ENCODE assay signal across 25 cellular contexts in genomic region chr5:161562446-161562845, GRCh38.
"Had no signal": no experiment of that assay in that cellular context is flagged by ENCODE, and none has a peak within 500 bp of the region (broad histone marks: within the 10 kb centered on the region; RNA-seq: fewer than 3 reads in every experiment).

No MANE protein-coding gene starts in this region.

- DNase-seq: activated B cell treated with CpG ODN at 0.5 μM for 24 hours; activated CD4-positive, alpha-beta memory T cell treated with anti-CD3 and anti-CD28 coated beads for 36 hours; activated CD4-positive, alpha-beta T cell treated with anti-CD3 and anti-CD28 coated beads for 4 hours; activated CD4-positive, alpha-beta T cell treated with anti-CD3 and anti-CD28 coated beads, Interleukin-2, amount 10 ng/mL, durations not matched to agents 24 days and 14 days; activated CD4-positive, alpha-beta T cell treated with anti-CD3 and anti-CD28 coated beads, Interleukin-2, amount 50 U/mL, for 1 hour; activated CD4-positive, alpha-beta T cell treated with anti-CD3 and anti-CD28 coated beads, Interleukin-2, amount 50 U/mL, for 4 hours; activated CD4-positive, CD25-positive, alpha-beta regulatory T cell treated with anti-CD3 and anti-CD28 coated beads, Interleukin-2, amount 50 U/mL, for 72 hours; activated CD8-positive, alpha-beta memory T cell treated with anti-CD3 and anti-CD28 coated beads, Interleukin-2, amount 50 U/mL, for 4 hours; activated CD8-positive, alpha-beta T cell treated with anti-CD3 and anti-CD28 coated beads for 36 hours; activated effector memory CD4-positive, alpha-beta T cell treated with Interleukin-2 at 50 U/mL for 16 hours; activated gamma-delta T cell; activated naive CD4-positive, alpha-beta T cell treated with anti-CD3 and anti-CD28 coated beads, Interleukin-2, amount 10 ng/mL, durations not matched to agents 7 days and 5 days; activated naive CD4-positive, alpha-beta T cell treated with Interleukin-2 at 50 U/mL for 16 hours; activated naive CD8-positive, alpha-beta T cell treated with anti-CD3 and anti-CD28 coated beads, Interleukin-2, amount 10 ng/mL, durations not matched to agents 7 days and 5 days; activated naive CD8-positive, alpha-beta T cell treated with anti-CD3 and anti-CD28 coated beads, Interleukin-2, amount 50 U/mL, for 24 hours; activated T-cell treated with anti-CD3 and anti-CD28 coated beads for 4 hours; activated T-cell treated with anti-CD3 and anti-CD28 coated beads, Interleukin-2, amount 50 U/mL, for 24 hours; activated T-cell treated with anti-CD3 and anti-CD28 coated beads, Interleukin-2, amount 50 U/mL, for 48 hours; amygdala; anterior cingulate cortex; cerebellar nuclear complex; T-helper 9 cell had no signal

- H3K27ac ChIP-seq: ascending aorta, cardiac muscle cell, VCaP had no signal

- H3K4me1 ChIP-seq: ascending aorta had no signal

- H3K4me3 ChIP-seq: ascending aorta, cardiac muscle cell had no signal

- ATAC-seq: activated CD8-positive, alpha-beta T cell treated with anti-CD3 and anti-CD28 coated beads for 36 hours; activated naive CD8-positive, alpha-beta T cell treated with anti-CD3 and anti-CD28 coated beads, Interleukin-2, amount 50 U/mL, for 24 hours had no signal

- H3K9me3 ChIP-seq: ascending aorta had no signal

- H3K36me3 ChIP-seq: ascending aorta, cardiac muscle cell had no signal

- H3K27me3 ChIP-seq: ascending aorta, cardiac muscle cell had no signal
